In genomic region chr2:102355526-102356380, GRCh38 we compare ENCODE assay signal across 8 cellular contexts. TPM values are rescaled to one million over a fixed set of nuclear protein-coding genes. Genes with fewer than 3 reads are reported as not detected.
DNase-seq lines count a peak whose midpoint lies in the region; ATAC-seq and TF ChIP-seq lines count a peak whose summit lies in the region.

Gene IL18R1 (plus strand): TSS chr2:102355796. CDS start chr2:102362661, 6,865 bp downstream.

- DNase-seq in COLO829 (ENCODE audit: low spot score) (peak; percentile 13), RPMI7951 (ENCODE audit: low read depth) (peak; percentile 66), foreskin keratinocyte (peak; percentile 22 to 52)
- peak; percentile 53 for DNase-seq in activated effector memory CD4-positive, alpha-beta T cell treated with Interleukin-2 at 50 U/mL for 16 hours

- no peaks in the 10 kb centered on the region for H3K36me3 ChIP-seq in neutrophil
- H3K36me3 ChIP-seq in subcutaneous abdominal adipose tissue (ENCODE audit: control insufficient read depth in 5 of 5, insufficient read depth in 5 of 5, low read length in 5 of 5), result no peaks in the 10 kb centered on the region

- no peaks in the 10 kb centered on the region for H3K9me3 ChIP-seq in neutrophil
- no peaks in the 10 kb centered on the region for H3K9me3 ChIP-seq in subcutaneous abdominal adipose tissue (ENCODE audit: control insufficient read depth in 5 of 5, low read length in 5 of 5)

- peak; percentile 96 for TF ChIP-seq CTCF in foreskin keratinocyte (conservative IDR thresholded peaks at IDR 0.05)
- peak; percentile 88 for TF ChIP-seq CTCF in neutrophil (IDR thresholded peaks at IDR 0.05)

- peak within 1 kb of the TSS in 4 of 5 donors; percentile 66 to 84 (median 81) for H3K9ac ChIP-seq in subcutaneous abdominal adipose tissue (ENCODE audit: low read length in 5 of 5)

- peak; percentile 85 for ATAC-seq in GM19395 (IDR thresholded peaks at IDR 0.05; ENCODE audit: unreplicated experiment)
- ATAC-seq in HG03521 (IDR thresholded peaks at IDR 0.05; ENCODE audit: unreplicated experiment), result peak; percentile 89
- ATAC-seq in foreskin keratinocyte, result peak; percentile 97

- H3K4me3 ChIP-seq in neutrophil (ENCODE audit: low read depth in 1 of 2, low read length in 1 of 2) (peak within 1 kb of the TSS; percentile 93 to 94), subcutaneous abdominal adipose tissue (ENCODE audit: low read depth in 1 of 5, low read length in 5 of 5) (peak within 1 kb of the TSS; percentile 44 to 76 (median 72))

- peak within 1 kb of the TSS; percentile 87 for H3K27ac ChIP-seq in foreskin keratinocyte
- peak within 1 kb of the TSS; percentile 87 for H3K27ac ChIP-seq in neutrophil
- H3K27ac ChIP-seq in subcutaneous abdominal adipose tissue (ENCODE audit: low read depth, low read length), result peak within 1 kb of the TSS; percentile 16

- H3K4me1 ChIP-seq in foreskin keratinocyte (no peaks in the 10 kb centered on the region), neutrophil (ENCODE audit: control insufficient read depth in 1 of 2, insufficient read depth in 1 of 2, low read depth in 1 of 2, low read length in 1 of 2) (peaks cover 47 to 52% of the 10 kb centered on the region in 2 experiments), subcutaneous abdominal adipose tissue (ENCODE audit: control insufficient read depth in 5 of 5, insufficient read depth in 5 of 5, low read length in 5 of 5) (peaks cover 0 to 9% (median 4%) of the 10 kb centered on the region in 5 donors)

- no peaks in the 10 kb centered on the region for H3K27me3 ChIP-seq in foreskin keratinocyte
- H3K27me3 ChIP-seq in neutrophil, result peaks cover 5% of the 10 kb centered on the region
- H3K27me3 ChIP-seq in subcutaneous abdominal adipose tissue (ENCODE audit: control insufficient read depth in 5 of 5, insufficient read depth in 4 of 5, low read length in 5 of 5), result no peaks in the 10 kb centered on the region

RNA-seq across cellular contexts. Expression of gene IL18R1, which starts in this region (rescaled TPM):
- 0.10 TPM in 1 of 2 replicates, not detected in the other for total RNA-seq in RPMI7951 (2014; rRNA removed; shearing (Covaris generic))
- 2.2 and 4.0 TPM in 2 replicates for total RNA-seq in foreskin keratinocyte
- 0.60 and 1.2 TPM in 2 replicates for polyA plus RNA-seq in foreskin keratinocyte

Comparison
In these comparisons a context has a peak if more than half of its experiments do, and no peak if none do; other contexts are left out.
1. Peak in every context shown above with its lines: DNase-seq, ATAC-seq, H3K4me3 ChIP-seq and H3K27ac ChIP-seq.
2. Peak in DNase-seq in RPMI7951; RNA of the gene not detected or under 1 TPM.
3. DNase-seq: peak in every context shown above with its lines; median percentile 66 in RPMI7951; 53 in activated effector memory CD4-positive, alpha-beta T cell treated with Interleukin-2 at 50 U/mL for 16 hours; 37 in foreskin keratinocyte; 13 in COLO829.
4. H3K27ac ChIP-seq: peak in every context shown above with its lines; median percentile 87 in foreskin keratinocyte; 87 in neutrophil; 16 in subcutaneous abdominal adipose tissue.